ENCODE assay signal across 15 cellular contexts in the genomic region with DNA sequence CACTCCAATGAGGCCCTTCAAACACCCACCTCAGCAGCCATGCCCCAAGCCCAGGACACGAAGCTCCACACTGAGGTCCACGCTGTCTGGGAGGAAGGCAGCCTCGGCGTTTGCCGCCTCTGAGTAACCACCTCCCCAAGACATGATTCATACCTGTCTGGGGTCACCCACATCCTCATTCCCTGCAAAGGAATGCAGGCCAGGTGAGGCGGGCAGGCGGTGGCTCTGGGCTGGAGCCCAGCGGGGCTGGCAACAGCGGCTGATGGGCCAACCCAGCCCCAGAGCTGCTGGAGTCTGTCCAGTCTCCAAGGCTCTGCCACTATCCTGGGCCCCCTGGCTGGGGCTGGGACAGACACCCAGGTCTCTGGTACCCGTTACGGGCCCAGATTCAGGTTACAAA. TPM values are rescaled to one million over a fixed set of nuclear protein-coding genes. Genes with fewer than 3 reads are reported as not detected.
DNase-seq lines count a peak whose midpoint lies in the region; ATAC-seq and TF ChIP-seq lines count a peak whose summit lies in the region.
"Had no signal": no experiment of that assay in that cellular context is flagged by ENCODE, and none has a peak within 500 bp of the region (broad histone marks: within the 10 kb centered on the region; RNA-seq: fewer than 3 reads in every experiment).

No MANE protein-coding gene starts in this region.

- H3K27ac ChIP-seq in GM23338 (ENCODE audit: low read depth): no peak overlapping the region
- peak overlapping the region; percentile 41 for H3K27ac ChIP-seq in subcutaneous abdominal adipose tissue (ENCODE audit: low read depth, low read length)
- H3K27ac ChIP-seq: gastrocnemius medialis had no signal

- H3K9me3 ChIP-seq in subcutaneous abdominal adipose tissue (ENCODE audit: control insufficient read depth in 5 of 5, low read length in 5 of 5): no peaks in the 10 kb centered on the region
- H3K9me3 ChIP-seq: gastrocnemius medialis had no signal

- TF ChIP-seq CTCF in GM23338 (conservative IDR thresholded peaks at IDR 0.05; ENCODE audit: low read depth in 2 of 2): no peak

- H3K4me3 ChIP-seq in GM23338: no peak overlapping the region
- H3K4me3 ChIP-seq in subcutaneous abdominal adipose tissue (ENCODE audit: low read depth in 1 of 5, low read length in 5 of 5): no peak overlapping the region
- H3K4me3 ChIP-seq: gastrocnemius medialis had no signal

- peaks cover 100% of the 10 kb centered on the region for H3K79me2 ChIP-seq in GM23338 (replicated peaks; ENCODE audit: insufficient read depth)

- H3K36me3 Mint-ChIP-seq in GM23338 (ENCODE audit: low read depth): no peaks in the 10 kb centered on the region
- no peaks in the 10 kb centered on the region for H3K36me3 Mint-ChIP-seq in activated naive CD4-positive, alpha-beta T cell treated with anti-CD3 and anti-CD28 coated beads, Interleukin-2, amount 50 U/mL, for 72 hours
- H3K36me3 Mint-ChIP-seq: CD8-positive, alpha-beta T cell; naive thymus-derived CD4-positive, alpha-beta T cell had no signal

- peaks cover 71% of the 10 kb centered on the region for H3K4me1 Mint-ChIP-seq in GM23338

- no peaks in the 10 kb centered on the region for H3F3A ChIP-seq in GM23338 (replicated peaks; ENCODE audit: low read depth)

- DNase-seq in GM23338 (ENCODE audit: low spot score) (no peak), RPMI7951 (ENCODE audit: low read depth) (peak; percentile 52), glomerular visceral epithelial cell (ENCODE audit: extremely low spot score) (peak; percentile 96)
- no peak for DNase-seq in activated naive CD4-positive, alpha-beta T cell treated with anti-CD3 and anti-CD28 coated beads, Interleukin-2, amount 50 U/mL, for 72 hours (ENCODE audit: low spot score in 2 of 2)
- DNase-seq: activated CD4-positive, alpha-beta T cell treated with anti-CD3 and anti-CD28 coated beads for 36 hours; gastrocnemius medialis; naive thymus-derived CD4-positive, alpha-beta T cell; NCI-H1105 treated with DMSO at 0.1 percent for 48 hours; NCI-H345; OCI-M1; T-helper 1 cell had no signal

- no peaks in the 10 kb centered on the region for H3K9me3 Mint-ChIP-seq in GM23338
- no peaks in the 10 kb centered on the region for H3K9me3 Mint-ChIP-seq in activated naive CD4-positive, alpha-beta T cell treated with anti-CD3 and anti-CD28 coated beads, Interleukin-2, amount 50 U/mL, for 72 hours
- H3K9me3 Mint-ChIP-seq: CD8-positive, alpha-beta T cell; naive thymus-derived CD4-positive, alpha-beta T cell had no signal

- no peak overlapping the region for H3K4me2 ChIP-seq in GM23338

- H3K4me3 Mint-ChIP-seq in GM23338: no peak overlapping the region
- H3K4me3 Mint-ChIP-seq: activated CD4-positive, alpha-beta T cell treated with anti-CD3 and anti-CD28 coated beads for 36 hours; CD8-positive, alpha-beta T cell; naive thymus-derived CD4-positive, alpha-beta T cell had no signal

- H3K9me2 ChIP-seq in GM23338 (ENCODE audit: insufficient read depth): no peaks in the 10 kb centered on the region

- H4K20me1 ChIP-seq in GM23338 (replicated peaks; ENCODE audit: insufficient read depth): peaks cover 66% of the 10 kb centered on the region

- H3K27ac Mint-ChIP-seq in GM23338: peak overlapping the region; percentile 74; the same call in 1 of the 2 replicates
- no peak overlapping the region for H3K27ac Mint-ChIP-seq in activated naive CD4-positive, alpha-beta T cell treated with anti-CD3 and anti-CD28 coated beads, Interleukin-2, amount 50 U/mL, for 72 hours
- H3K27ac Mint-ChIP-seq: activated CD4-positive, alpha-beta T cell treated with anti-CD3 and anti-CD28 coated beads for 36 hours; CD8-positive, alpha-beta T cell; naive thymus-derived CD4-positive, alpha-beta T cell had no signal

- peak overlapping the region in 1 of 5 donors; percentile 42 for H3K9ac ChIP-seq in subcutaneous abdominal adipose tissue (ENCODE audit: low read length in 5 of 5)

- H3K36me3 ChIP-seq in GM23338 (ENCODE audit: insufficient read depth) (no peaks in the 10 kb centered on the region), subcutaneous abdominal adipose tissue (ENCODE audit: control insufficient read depth in 5 of 5, insufficient read depth in 5 of 5, low read length in 5 of 5) (peaks cover 0 to 14% (median 2%) of the 10 kb centered on the region in 5 donors)
- H3K36me3 ChIP-seq: gastrocnemius medialis had no signal

- H3K4me1 ChIP-seq in GM23338 (ENCODE audit: insufficient read depth): peaks cover 35% of the 10 kb centered on the region
- H3K4me1 ChIP-seq in subcutaneous abdominal adipose tissue (ENCODE audit: control insufficient read depth in 5 of 5, insufficient read depth in 5 of 5, low read length in 5 of 5): peaks cover 5 to 98% (median 84%) of the 10 kb centered on the region in 5 donors

- ATAC-seq in GM23338 (no peak), GM19035 (IDR thresholded peaks at IDR 0.05; ENCODE audit: unreplicated experiment) (no peak), HG02588 (IDR thresholded peaks at IDR 0.05; ENCODE audit: unreplicated experiment) (no peak)
- no peak for ATAC-seq in activated naive CD4-positive, alpha-beta T cell treated with anti-CD3 and anti-CD28 coated beads, Interleukin-2, amount 50 U/mL, for 72 hours
- ATAC-seq: activated CD4-positive, alpha-beta T cell treated with anti-CD3 and anti-CD28 coated beads for 36 hours; CD8-positive, alpha-beta T cell; gastrocnemius medialis; naive thymus-derived CD4-positive, alpha-beta T cell had no signal

- H3K27me3 ChIP-seq in GM23338 (ENCODE audit: insufficient read depth): no peaks in the 10 kb centered on the region
- H3K27me3 ChIP-seq in subcutaneous abdominal adipose tissue (ENCODE audit: control insufficient read depth in 5 of 5, insufficient read depth in 4 of 5, low read length in 5 of 5): no peaks in the 10 kb centered on the region
- H3K27me3 ChIP-seq: gastrocnemius medialis had no signal

- H2AFZ ChIP-seq in GM23338: no peak overlapping the region

- H3K27me3 Mint-ChIP-seq in GM23338 (ENCODE audit: insufficient read depth, low read depth, poor library complexity): peaks cover 5% of the 10 kb centered on the region
- H3K27me3 Mint-ChIP-seq: activated CD4-positive, alpha-beta T cell treated with anti-CD3 and anti-CD28 coated beads for 36 hours had no signal

TF ChIP-seq in GM23338, 12 proteins besides CTCF, POLR2A, EP300 and RAD21:
- TF ChIP-seq STAT1 (IDR thresholded peaks at IDR 0.05; ENCODE audit: unreplicated experiment) (no peak), EZH2phosphoT487 (IDR thresholded peaks at IDR 0.05; ENCODE audit: unreplicated experiment) (no peak), NANOG (IDR thresholded peaks at IDR 0.05; ENCODE audit: borderline replicate concordance) (no peak), CREB1 (CRISPR knock-in tag; IDR thresholded peaks at IDR 0.05; ENCODE audit: low read depth) (no peak), EZH2 (IDR thresholded peaks at IDR 0.05; ENCODE audit: low read depth, unreplicated experiment) (no peak), JUNB (IDR thresholded peaks at IDR 0.05; ENCODE audit: unreplicated experiment) (no peak), POLR2AphosphoS5 (IDR thresholded peaks at IDR 0.05; ENCODE audit: low read depth) (no peak), ZNF114 (CRISPR knock-in tag; IDR thresholded peaks at IDR 0.05) (no peak)
- TF ChIP-seq, protein P1, sequence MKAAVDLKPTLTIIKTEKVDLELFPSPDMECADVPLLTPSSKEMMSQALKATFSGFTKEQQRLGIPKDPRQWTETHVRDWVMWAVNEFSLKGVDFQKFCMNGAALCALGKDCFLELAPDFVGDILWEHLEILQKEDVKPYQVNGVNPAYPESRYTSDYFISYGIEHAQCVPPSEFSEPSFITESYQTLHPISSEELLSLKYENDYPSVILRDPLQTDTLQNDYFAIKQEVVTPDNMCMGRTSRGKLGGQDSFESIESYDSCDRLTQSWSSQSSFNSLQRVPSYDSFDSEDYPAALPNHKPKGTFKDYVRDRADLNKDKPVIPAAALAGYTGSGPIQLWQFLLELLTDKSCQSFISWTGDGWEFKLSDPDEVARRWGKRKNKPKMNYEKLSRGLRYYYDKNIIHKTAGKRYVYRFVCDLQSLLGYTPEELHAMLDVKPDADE (IDR thresholded peaks at IDR 0.05): no peak

RNA-seq across cellular contexts. Expression of a gene that starts 14.8 kb away (rescaled TPM):
- 7.3 and 8.9 TPM in 2 replicates for total RNA-seq in GM23338 (2014; rRNA removed; shearing (Covaris generic))
- polyA plus RNA-seq in GM23338 (2016; fragmentation: Nextera tagmentation; extraction: Ambion mirVana): 13.5 and 15.4 TPM in 2 replicates
- total RNA-seq in RPMI7951 (2014; rRNA removed; shearing (Covaris generic)): 27.3 and 28.8 TPM in 2 replicates
- total RNA-seq in activated naive CD4-positive, alpha-beta T cell treated with anti-CD3 and anti-CD28 coated beads, Interleukin-2, amount 50 U/mL, for 72 hours: 1 to 10 TPM; 2.2 to 3.9 TPM

Comparison
In these comparisons a context has a peak if more than half of its experiments do, and no peak if none do; other contexts are left out.
1. DNase-seq: peak in RPMI7951 (single experiment) and glomerular visceral epithelial cell (single experiment); none in GM23338 (single experiment) and activated naive CD4-positive, alpha-beta T cell treated with anti-CD3 and anti-CD28 coated beads, Interleukin-2, amount 50 U/mL, for 72 hours (0 of 2).